8 cellular contexts compared by ENCODE assay signal in genomic region chr6:119350202-119351004, GRCh38. TPM values are rescaled to one million over a fixed set of nuclear protein-coding genes. Genes with fewer than 3 reads are reported as not detected.
DNase-seq lines count a peak whose midpoint lies in the region; ATAC-seq and TF ChIP-seq lines count a peak whose summit lies in the region.

No MANE protein-coding gene starts in this region.

- H3K4me3 ChIP-seq in MM.1S (ENCODE audit: low read length) (peak overlapping the region; percentile 95), tibial artery (peak overlapping the region; percentile 73 to 91)

- no peak for TF ChIP-seq CTCF in GM13976 (IDR thresholded peaks at IDR 0.05; ENCODE audit: borderline replicate concordance, control extremely low read depth, extremely low read depth, insufficient read depth, missing control alignments)
- no peak for TF ChIP-seq CTCF in MM.1S (IDR thresholded peaks at IDR 0.05; ENCODE audit: low read length)
- TF ChIP-seq CTCF in natural killer cell (IDR thresholded peaks at IDR 0.05), result no peak
- no peak for TF ChIP-seq CTCF in tibial artery (IDR thresholded peaks at IDR 0.05)

- H3K27ac ChIP-seq in MM.1S (ENCODE audit: low read length) (peak overlapping the region; percentile 90), tibial artery (peak overlapping the region; percentile 93 to 99)

- in situ Hi-C loops in GM13976 (cut with MboI; ENCODE audit: low sequenced_read_pairs, unreplicated experiment), result loop anchor here (25.0 kb wide), 1 partner anchor 387 kb away; no protein-coding TSS in a partner anchor

- H3K27ac Mint-ChIP-seq in activated CD4-positive, alpha-beta T cell treated with anti-CD3 and anti-CD28 coated beads, Interleukin-2, amount 10 ng/mL, durations not matched to agents 24 days and 14 days, result peak overlapping the region; percentile 83
- H3K27ac Mint-ChIP-seq in natural killer cell, result peak overlapping the region; percentile 84 to 94

- peak; percentile 24 for ATAC-seq in esophagus mucosa
- peak; percentile 9 to 24 (median 21) for ATAC-seq in natural killer cell

- peaks cover 43% of the 10 kb centered on the region for H3K4me1 Mint-ChIP-seq in activated CD4-positive, alpha-beta T cell treated with anti-CD3 and anti-CD28 coated beads, Interleukin-2, amount 10 ng/mL, durations not matched to agents 24 days and 14 days
- H3K4me1 Mint-ChIP-seq in natural killer cell, result peaks cover 41 to 45% of the 10 kb centered on the region in 2 donors

- intact Hi-C loops in activated CD4-positive, alpha-beta T cell treated with anti-CD3 and anti-CD28 coated beads, Interleukin-2, amount 10 ng/mL, durations not matched to agents 24 days and 14 days (cut with micrococcal nuclease), result loop anchor here (1.0 to 10.0 kb wide), 13 partner anchors 14 to 1676 kb away; partner anchors contain the start of genes MCM9 and NUS1
- intact Hi-C loops in natural killer cell (cut with micrococcal nuclease) (no loop called here), tibial artery (cut with DNase I; ENCODE audit: low total_unique reads) (no loop called here)

- H3K4me1 ChIP-seq in MM.1S (ENCODE audit: low read length), result peaks cover 21% of the 10 kb centered on the region
- H3K4me1 ChIP-seq in tibial artery, result peaks cover 0 to 66% (median 12%) of the 10 kb centered on the region in 4 donors

- H3K36me3 ChIP-seq in MM.1S (replicated peaks; ENCODE audit: insufficient read depth, low read length) (no peaks in the 10 kb centered on the region), tibial artery (no peaks in the 10 kb centered on the region)

- peak overlapping the region; percentile 95 for H3K9ac ChIP-seq in MM.1S (ENCODE audit: low read length)

- peaks cover 26% of the 10 kb centered on the region for H3F3A ChIP-seq in MM.1S (ENCODE audit: insufficient read depth, low read length)

- no peaks in the 10 kb centered on the region for H3K9me3 Mint-ChIP-seq in activated CD4-positive, alpha-beta T cell treated with anti-CD3 and anti-CD28 coated beads, Interleukin-2, amount 10 ng/mL, durations not matched to agents 24 days and 14 days
- H3K9me3 Mint-ChIP-seq in natural killer cell, result no peaks in the 10 kb centered on the region

- no peaks in the 10 kb centered on the region for H3K9me2 ChIP-seq in MM.1S (replicated peaks; ENCODE audit: insufficient read depth, low read length)

- DNase-seq in GM13976 (ENCODE audit: low spot score), result peak; percentile 51
- DNase-seq in HCEC 1CT, result peak; percentile 71
- DNase-seq in MM.1S, result peak; percentile 71
- peak; percentile 88 for DNase-seq in activated CD4-positive, alpha-beta T cell treated with anti-CD3 and anti-CD28 coated beads, Interleukin-2, amount 10 ng/mL, durations not matched to agents 24 days and 14 days
- no peak for DNase-seq in natural killer cell
- DNase-seq in tibial artery, result peak in 1 of 2 donors; percentile 37
- DNase-seq in NCI-H2107 treated with DMSO at 0.1 percent for 48 hours (lab: John Stamatoyannopoulos, UW; ENCODE audit: unreplicated experiment), result no peak

- H3K4me2 ChIP-seq in MM.1S (ENCODE audit: low read depth, low read length), result peak overlapping the region; percentile 66

- H3K79me2 ChIP-seq in MM.1S (ENCODE audit: low read length), result peaks cover 48% of the 10 kb centered on the region

- H3K36me3 Mint-ChIP-seq in activated CD4-positive, alpha-beta T cell treated with anti-CD3 and anti-CD28 coated beads, Interleukin-2, amount 10 ng/mL, durations not matched to agents 24 days and 14 days (ENCODE audit: low read depth), result peaks cover 26% of the 10 kb centered on the region
- no peaks in the 10 kb centered on the region for H3K36me3 Mint-ChIP-seq in natural killer cell

- peak overlapping the region; percentile 97 for H3K4me3 Mint-ChIP-seq in activated CD4-positive, alpha-beta T cell treated with anti-CD3 and anti-CD28 coated beads, Interleukin-2, amount 10 ng/mL, durations not matched to agents 24 days and 14 days
- peak overlapping the region; percentile 84 for H3K4me3 Mint-ChIP-seq in natural killer cell

- H2AFZ ChIP-seq in MM.1S (ENCODE audit: low read length), result peak overlapping the region; percentile 56

- H3K9me3 ChIP-seq in MM.1S (replicated peaks; ENCODE audit: insufficient read depth, low read length) (no peaks in the 10 kb centered on the region), tibial artery (no peaks in the 10 kb centered on the region)

- H4K20me1 ChIP-seq in MM.1S (ENCODE audit: insufficient read depth, low read length), result no peaks in the 10 kb centered on the region

- H3K27me3 Mint-ChIP-seq in activated CD4-positive, alpha-beta T cell treated with anti-CD3 and anti-CD28 coated beads, Interleukin-2, amount 10 ng/mL, durations not matched to agents 24 days and 14 days, result no peaks in the 10 kb centered on the region
- H3K27me3 Mint-ChIP-seq in natural killer cell (ENCODE audit: low read depth in 2 of 2), result no peaks in the 10 kb centered on the region

- no peaks in the 10 kb centered on the region for H3K27me3 ChIP-seq in MM.1S (replicated peaks; ENCODE audit: insufficient read depth, low read length)
- H3K27me3 ChIP-seq in tibial artery, result no peaks in the 10 kb centered on the region

RNA-seq across cellular contexts. Expression of gene MAN1A1, which starts 0.8 kb away (rescaled TPM):
- total RNA-seq in activated CD4-positive, alpha-beta T cell treated with anti-CD3 and anti-CD28 coated beads, Interleukin-2, amount 10 ng/mL, durations not matched to agents 24 days and 14 days, result 43.0 and 43.7 TPM in 2 replicates
- total RNA-seq in esophagus mucosa (4.9 TPM), natural killer cell (10 to 100 TPM; 45.6 to 54.6 (median 53.6) TPM)

Comparison
In these comparisons a context has a peak if more than half of its experiments do, and no peak if none do; other contexts are left out.
1. DNase-seq: peak in GM13976 (single experiment), HCEC 1CT (single experiment), MM.1S (single experiment) and activated CD4-positive, alpha-beta T cell treated with anti-CD3 and anti-CD28 coated beads, Interleukin-2, amount 10 ng/mL, durations not matched to agents 24 days and 14 days (single experiment); none in natural killer cell (single experiment) and NCI-H2107 treated with DMSO at 0.1 percent for 48 hours (single experiment).